ENCODE assay signal across 15 cellular contexts in genomic region chr1:199102239-199102638, GRCh38.
A peak's percentile ranks its signal among the peaks of the same experiment; 100 is the strongest.
DNase-seq lines count a peak whose midpoint lies in the region; ATAC-seq, FAIRE-seq and TF ChIP-seq lines count a peak whose summit lies in the region.
"Had no signal": no experiment of that assay in that cellular context is flagged by ENCODE, and none has a peak within 500 bp of the region (broad histone marks: within the 10 kb centered on the region; RNA-seq: fewer than 3 reads in every experiment).

No MANE protein-coding gene starts in this region.

- no peaks in the 10 kb centered on the region for H3K36me3 ChIP-seq in GM12878 (ENCODE audit: control insufficient read depth in 2 of 2, insufficient read depth in 2 of 2, low read length in 1 of 2)
- H3K36me3 ChIP-seq: heart right ventricle, SJSA1 had no signal

- no peaks in the 10 kb centered on the region for H3K36me3 Mint-ChIP-seq in activated CD8-positive, alpha-beta T cell treated with anti-CD3 and anti-CD28 coated beads for 36 hours (ENCODE audit: low read depth)
- H3K36me3 Mint-ChIP-seq in activated CD8-positive, alpha-beta T cell treated with anti-CD3 and anti-CD28 coated beads, Interleukin-2, amount 10 ng/mL, durations not matched to agents 7 days and 5 days (ENCODE audit: low read depth) = peaks cover 29% of the 10 kb centered on the region

- CTCF ChIA-PET in activated CD8-positive, alpha-beta T cell treated with anti-CD3 and anti-CD28 coated beads for 36 hours (lab: Charles Lee) = interaction anchor here (2.2 kb wide), 1 partner anchor 11 kb away, joined by 10 read pairs; no protein-coding TSS in a partner anchor
- CTCF ChIA-PET in activated CD8-positive, alpha-beta T cell treated with anti-CD3 and anti-CD28 coated beads, Interleukin-2, amount 10 ng/mL, durations not matched to agents 7 days and 5 days (lab: Charles Lee) = no interaction called here
- CTCF ChIA-PET in GM12878 (lab: Yijun Ruan, JAX) = no interaction called here

- RAD21 ChIA-PET in GM12878 (lab: Charles Lee; ENCODE audit: unreplicated experiment) = no interaction called here

- ATAC-seq in activated CD8-positive, alpha-beta T cell treated with anti-CD3 and anti-CD28 coated beads for 36 hours = peak; percentile 75
- ATAC-seq in activated CD8-positive, alpha-beta T cell treated with anti-CD3 and anti-CD28 coated beads, Interleukin-2, amount 10 ng/mL, durations not matched to agents 7 days and 5 days = no peak
- ATAC-seq in HG02981 (IDR thresholded peaks at IDR 0.05; ENCODE audit: unreplicated experiment) (peak; percentile 63), GM12878 (peak; percentile 96), GM21526 (IDR thresholded peaks at IDR 0.05; ENCODE audit: low FRiP score, unreplicated experiment) (no peak)
- ATAC-seq: heart right ventricle, HepG2 had no signal

- in situ Hi-C loops in GM12878 (cut with MboI) = no loop called here

- peak; percentile 29 for DNase-seq in activated CD8-positive, alpha-beta T cell treated with anti-CD3 and anti-CD28 coated beads for 36 hours
- DNase-seq in activated CD8-positive, alpha-beta T cell treated with anti-CD3 and anti-CD28 coated beads, Interleukin-2, amount 10 ng/mL, durations not matched to agents 7 days and 5 days = no peak
- DNase-seq in GM20000 (ENCODE audit: low spot score) = peak; percentile 11
- peak; percentile 34 for DNase-seq in GM12878 (ENCODE audit: low read depth, low spot score)
- no peak for DNase-seq in HT-29 (ENCODE audit: low spot score)
- DNase-seq in NCI-H524 treated with DMSO at 0.1 percent for 48 hours (lab: John Stamatoyannopoulos, UW) = no peak
- DNase-seq: heart right ventricle; NCI-H1694 treated with DMSO at 0.1 percent for 48 hours; NCI-H82; stimulated activated CD4-positive, alpha-beta T cell treated with anti-CD3 and anti-CD28 coated beads, Interleukin-12 subunit alpha, Interleukin-12 subunit beta, amount 100 ng/mL, for 4 hours had no signal

- H2AFZ ChIP-seq in GM12878 (ENCODE audit: control insufficient read depth, low read depth, low read length) = no peak overlapping the region

- FAIRE-seq in GM12878 (lab: Jason Lieb, UNC) = peak; percentile 83
- FAIRE-seq: bronchial epithelial cell, HepG2 had no signal

- 12% methylated on average over 3 of the region's 3 CpGs for WGBS in GM12878 (ENCODE audit: insufficient coverage, insufficient replicate concordance, low lambda C conversion rate, missing lambda C conversion rate)

- TF ChIP-seq RAD21 in GM12878 (IDR thresholded peaks at IDR 0.05; ENCODE audit: insufficient read depth, low read depth, low read length) = no peak

- no peak for TF ChIP-seq POLR2A in GM12878 (IDR thresholded peaks at IDR 0.05; ENCODE audit: low read depth, low read length)

- H3K9ac ChIP-seq in GM12878 (ENCODE audit: control insufficient read depth, insufficient read depth, low read length) = no peak overlapping the region

- no peak overlapping the region for H3K27ac Mint-ChIP-seq in activated CD8-positive, alpha-beta T cell treated with anti-CD3 and anti-CD28 coated beads for 36 hours
- H3K27ac Mint-ChIP-seq in activated CD8-positive, alpha-beta T cell treated with anti-CD3 and anti-CD28 coated beads, Interleukin-2, amount 10 ng/mL, durations not matched to agents 7 days and 5 days = no peak overlapping the region

- no peak overlapping the region; the same call in 1 of the 2 replicates for H3K4me2 ChIP-seq in GM12878 (ENCODE audit: control insufficient read depth, insufficient read depth)

- H4K20me1 ChIP-seq in GM12878 (ENCODE audit: control insufficient read depth, insufficient read depth) = no peaks in the 10 kb centered on the region

- POLR2A ChIA-PET in activated CD8-positive, alpha-beta T cell treated with anti-CD3 and anti-CD28 coated beads for 36 hours (lab: Charles Lee) = no interaction called here
- POLR2A ChIA-PET in activated CD8-positive, alpha-beta T cell treated with anti-CD3 and anti-CD28 coated beads, Interleukin-2, amount 10 ng/mL, durations not matched to agents 7 days and 5 days (lab: Charles Lee) = no interaction called here
- POLR2A ChIA-PET in GM12878 (lab: Charles Lee) = interaction anchor here (1.2 kb wide), 1 partner anchor 10 kb away, joined by 3 read pairs; no protein-coding TSS in a partner anchor

- BruUV-seq in GM12878 (replicated peaks; lab: Mats Ljungman, UMichigan) = no TSS peak

- no peak for TF ChIP-seq EP300 in GM12878 (IDR thresholded peaks at IDR 0.05; ENCODE audit: borderline replicate concordance in 1 of 2, control insufficient read depth in 1 of 2, low read depth in 2 of 2, low read length in 2 of 2)

- H3K9me3 Mint-ChIP-seq in activated CD8-positive, alpha-beta T cell treated with anti-CD3 and anti-CD28 coated beads for 36 hours = peaks cover 9% of the 10 kb centered on the region
- peaks cover 18% of the 10 kb centered on the region for H3K9me3 Mint-ChIP-seq in activated CD8-positive, alpha-beta T cell treated with anti-CD3 and anti-CD28 coated beads, Interleukin-2, amount 10 ng/mL, durations not matched to agents 7 days and 5 days (ENCODE audit: insufficient read depth)

- no peak for TF ChIP-seq CTCF in activated CD8-positive, alpha-beta T cell treated with anti-CD3 and anti-CD28 coated beads for 36 hours (IDR thresholded peaks at IDR 0.05)
- TF ChIP-seq CTCF in GM20000 (IDR thresholded peaks at IDR 0.05; ENCODE audit: extremely low read depth, missing control alignments) (no peak), GM12878 (IDR thresholded peaks at IDR 0.05 in 2 of 3, conservative IDR thresholded peaks at IDR 0.05 in 1 of 3; ENCODE audit: control insufficient read depth in 2 of 3, extremely low read depth in 1 of 3, insufficient read depth in 1 of 3, low read depth in 3 of 3, low read length in 3 of 3) (no peak)

- H3K4me3 Mint-ChIP-seq in activated CD8-positive, alpha-beta T cell treated with anti-CD3 and anti-CD28 coated beads for 36 hours = no peak overlapping the region
- H3K4me3 Mint-ChIP-seq in activated CD8-positive, alpha-beta T cell treated with anti-CD3 and anti-CD28 coated beads, Interleukin-2, amount 10 ng/mL, durations not matched to agents 7 days and 5 days = no peak overlapping the region

- no peaks in the 10 kb centered on the region for H3K27me3 ChIP-seq in GM12878 (replicated peaks in 1 of 2; ENCODE audit: control insufficient read depth in 2 of 2, insufficient read depth in 2 of 2, low read length in 1 of 2)
- H3K27me3 ChIP-seq: heart right ventricle, SJSA1 had no signal

- intact Hi-C loops in activated CD8-positive, alpha-beta T cell treated with anti-CD3 and anti-CD28 coated beads for 36 hours (cut with micrococcal nuclease) = no loop called here
- intact Hi-C loops in GM12878 (cut with micrococcal nuclease; ENCODE audit: unreplicated experiment) = no loop called here

- H3K27ac ChIP-seq in GM12878 (ENCODE audit: control insufficient read depth, insufficient read depth) = no peak overlapping the region
- H3K27ac ChIP-seq: heart right ventricle, SJSA1 had no signal

- SMC1A ChIA-PET in GM12878 (lab: Charles Lee; ENCODE audit: uncharacterized antibody, unreplicated experiment) = no interaction called here

- no peaks in the 10 kb centered on the region for H3K79me2 ChIP-seq in GM12878 (ENCODE audit: control insufficient read depth, insufficient read depth, low read length)

- H3K9me3 ChIP-seq in GM12878 (replicated peaks; ENCODE audit: control insufficient read depth, insufficient read depth, low read length) = no peaks in the 10 kb centered on the region; the same call in 1 of the 3 replicates
- H3K9me3 ChIP-seq: SJSA1 had no signal

- H3K27me3 Mint-ChIP-seq in activated CD8-positive, alpha-beta T cell treated with anti-CD3 and anti-CD28 coated beads for 36 hours = no peaks in the 10 kb centered on the region
- no peaks in the 10 kb centered on the region for H3K27me3 Mint-ChIP-seq in activated CD8-positive, alpha-beta T cell treated with anti-CD3 and anti-CD28 coated beads, Interleukin-2, amount 10 ng/mL, durations not matched to agents 7 days and 5 days (ENCODE audit: low read depth)

- peaks cover 8% of the 10 kb centered on the region for H3K4me1 Mint-ChIP-seq in activated CD8-positive, alpha-beta T cell treated with anti-CD3 and anti-CD28 coated beads for 36 hours (ENCODE audit: low read depth)
- peaks cover 13% of the 10 kb centered on the region for H3K4me1 Mint-ChIP-seq in activated CD8-positive, alpha-beta T cell treated with anti-CD3 and anti-CD28 coated beads, Interleukin-2, amount 10 ng/mL, durations not matched to agents 7 days and 5 days (ENCODE audit: low read depth)

- no peak overlapping the region for H3K4me3 ChIP-seq in GM12878
- H3K4me3 ChIP-seq: heart right ventricle, SJSA1 had no signal

- no peaks in the 10 kb centered on the region; the same call in 1 of the 2 replicates for H3K4me1 ChIP-seq in GM12878 (ENCODE audit: control insufficient read depth, insufficient read depth, low read length)
- H3K4me1 ChIP-seq: heart right ventricle, SJSA1 had no signal

TF ChIP-seq in GM12878, 131 proteins besides CTCF, POLR2A, EP300 and RAD21 (continues in another document):
- TF ChIP-seq JUNB (IDR thresholded peaks at IDR 0.05) (peak; percentile 52), RBBP5 (conservative IDR thresholded peaks at IDR 0.05) (no peak), RUNX3 (IDR thresholded peaks at IDR 0.05; ENCODE audit: low read length) (0 out of 2 replicates have a peak, but pooled peaks have one; percentile 8), RELB (IDR thresholded peaks at IDR 0.05; ENCODE audit: low read depth) (peak; percentile 65), ZNF217 (IDR thresholded peaks at IDR 0.05) (peak; percentile 4; the same call in 1 of the 2 replicates)

Comparison
In these comparisons a context has a peak if more than half of its experiments do, and no peak if none do; other contexts are left out.
1. ATAC-seq: peak in activated CD8-positive, alpha-beta T cell treated with anti-CD3 and anti-CD28 coated beads for 36 hours (single experiment), HG02981 (single experiment) and GM12878 (single experiment); none in activated CD8-positive, alpha-beta T cell treated with anti-CD3 and anti-CD28 coated beads, Interleukin-2, amount 10 ng/mL, durations not matched to agents 7 days and 5 days (single experiment) and GM21526 (single experiment).
2. DNase-seq: peak in activated CD8-positive, alpha-beta T cell treated with anti-CD3 and anti-CD28 coated beads for 36 hours (single experiment), GM20000 (single experiment) and GM12878 (single experiment); none in activated CD8-positive, alpha-beta T cell treated with anti-CD3 and anti-CD28 coated beads, Interleukin-2, amount 10 ng/mL, durations not matched to agents 7 days and 5 days (single experiment), HT-29 (single experiment) and NCI-H524 treated with DMSO at 0.1 percent for 48 hours (single experiment).